Comparison of ENCODE assay signal across 9 cellular contexts in genomic region chr10:26485150-26485941, GRCh38. TPM values are rescaled to one million over a fixed set of nuclear protein-coding genes. Genes with fewer than 3 reads are reported as not detected.
DNase-seq lines count a peak whose midpoint lies in the region; ATAC-seq and TF ChIP-seq lines count a peak whose summit lies in the region.
"Had no signal": no experiment of that assay in that cellular context is flagged by ENCODE, and none has a peak within 500 bp of the region (broad histone marks: within the 10 kb centered on the region; RNA-seq: fewer than 3 reads in every experiment).

No MANE protein-coding gene starts in this region.

- intact Hi-C loops in Right ventricle myocardium inferior (cut with DNase I) (no loop called here), cardiac septum (cut with DNase I) (no loop called here), lower lobe of right lung (cut with DNase I) (no loop called here)

- DNase-seq in Right ventricle myocardium inferior (ENCODE audit: missing footprints) (no peak), cardiac septum (ENCODE audit: low spot score) (no peak), lower lobe of right lung (no peak), DMS153 (lab: John Stamatoyannopoulos, UW) (no peak), GM13977 (ENCODE audit: low spot score) (no peak)
- DNase-seq in central memory CD8-positive, alpha-beta T cell (ENCODE audit: low spot score in 2 of 2): no peak
- no peak for DNase-seq in NK-92 treated with Interleukin-12 subunit alpha and Interleukin-12 subunit beta, amount 100 ng/mL, for 24 hours (lab: John Stamatoyannopoulos, UW)
- DNase-seq: NCI-H187 had no signal

- H3K4me1 ChIP-seq in lower lobe of right lung: peaks cover 48% of the 10 kb centered on the region

- H3K36me3 Mint-ChIP-seq in central memory CD8-positive, alpha-beta T cell (ENCODE audit: insufficient read depth): peaks cover 18% of the 10 kb centered on the region

- peak; percentile 79 for ATAC-seq in Right ventricle myocardium inferior
- ATAC-seq in central memory CD8-positive, alpha-beta T cell (replicated peaks; ENCODE audit: extremely low read depth, poor library complexity, severe bottlenecking): no peak
- peak; percentile 85 to 91 for ATAC-seq in lower lobe of right lung
- ATAC-seq in HG03175 (IDR thresholded peaks at IDR 0.05; ENCODE audit: unreplicated experiment): no peak

- peak overlapping the region; percentile 61 for H3K27ac ChIP-seq in lower lobe of right lung

- no peaks in the 10 kb centered on the region for H3K9me3 Mint-ChIP-seq in central memory CD8-positive, alpha-beta T cell

- H3K9me3 ChIP-seq in lower lobe of right lung: no peaks in the 10 kb centered on the region

- no peak for TF ChIP-seq CTCF in lower lobe of right lung (IDR thresholded peaks at IDR 0.05)
- no peak for TF ChIP-seq CTCF in GM13977 (IDR thresholded peaks at IDR 0.05; ENCODE audit: extremely low read depth, insufficient read depth, missing control alignments)

- H3K4me1 Mint-ChIP-seq in central memory CD8-positive, alpha-beta T cell: peaks cover 70% of the 10 kb centered on the region

- H3K36me3 ChIP-seq in lower lobe of right lung: no peaks in the 10 kb centered on the region

- H3K27ac Mint-ChIP-seq in central memory CD8-positive, alpha-beta T cell (ENCODE audit: low read depth): peak overlapping the region; percentile 91

- peak overlapping the region; percentile 50 for H3K4me3 Mint-ChIP-seq in central memory CD8-positive, alpha-beta T cell

- in situ Hi-C loops in GM13977 (cut with MboI; ENCODE audit: low pct_unique_long_range_greater_than_20kb, low sequenced_read_pairs, unreplicated experiment): no loop called here

- H3K27me3 ChIP-seq in lower lobe of right lung (ENCODE audit: low read depth): no peaks in the 10 kb centered on the region

- no peak overlapping the region for H3K4me3 ChIP-seq in lower lobe of right lung

- no peaks in the 10 kb centered on the region for H3K27me3 Mint-ChIP-seq in central memory CD8-positive, alpha-beta T cell

RNA-seq across cellular contexts. Expression of gene APBB1IP, which starts 47.2 kb away (rescaled TPM):
- total RNA-seq in Right ventricle myocardium inferior (4.8 TPM), cardiac septum (2.5 TPM), lower lobe of right lung (36.8 TPM)

Comparison
In these comparisons a context has a peak if more than half of its experiments do, and no peak if none do; other contexts are left out.
1. ATAC-seq: peak in Right ventricle myocardium inferior (single experiment) and lower lobe of right lung (2 of 2); none in central memory CD8-positive, alpha-beta T cell (single experiment) and HG03175 (single experiment).